8 cellular contexts compared by ENCODE assay signal in genomic region chr5:38846379-38846967, GRCh38. TPM values are rescaled to one million over a fixed set of nuclear protein-coding genes. Genes with fewer than 3 reads are reported as not detected.
DNase-seq lines count a peak whose midpoint lies in the region; ATAC-seq and TF ChIP-seq lines count a peak whose summit lies in the region.

No MANE protein-coding gene starts in this region.

- H3K27me3 ChIP-seq in foreskin keratinocyte (no peaks in the 10 kb centered on the region), rectal smooth muscle tissue (ENCODE audit: control insufficient read depth, insufficient read depth, low read length) (no peaks in the 10 kb centered on the region)

- TF ChIP-seq CTCF in WI38 (IDR thresholded peaks at IDR 0.05; ENCODE audit: low read depth, low read length) (no peak), foreskin keratinocyte (conservative IDR thresholded peaks at IDR 0.05) (no peak)

- peak; percentile 36 for DNase-seq in EL
- DNase-seq in foreskin keratinocyte = peak in 1 of 2 donors; percentile 45
- DNase-seq in NCI-H510A treated with DMSO at 0.1 percent for 48 hours (lab: John Stamatoyannopoulos, UW) = no peak
- DNase-seq in NOMO-1 treated with DMSO at 0.1 percent for 48 hours (lab: John Stamatoyannopoulos, UW; ENCODE audit: unreplicated experiment) = no peak

- no peaks in the 10 kb centered on the region for H3K36me3 ChIP-seq in rectal smooth muscle tissue (ENCODE audit: control insufficient read depth, insufficient read depth, low read length)

- H3K4me3 ChIP-seq in WI38 (ENCODE audit: low read depth, low read length) = peak overlapping the region; percentile 95
- H3K4me3 ChIP-seq in rectal smooth muscle tissue (ENCODE audit: low read length) = peak overlapping the region; percentile 72

- H3K4me1 ChIP-seq in foreskin keratinocyte (peaks cover 14% of the 10 kb centered on the region), rectal smooth muscle tissue (ENCODE audit: control insufficient read depth, insufficient read depth, low read length) (no peaks in the 10 kb centered on the region)

- peak overlapping the region; percentile 68 for H3K9ac ChIP-seq in rectal smooth muscle tissue (ENCODE audit: low read length)

- ATAC-seq in foreskin keratinocyte (peak; percentile 13), HG02870 (IDR thresholded peaks at IDR 0.05; ENCODE audit: unreplicated experiment) (no peak), GM21360 (IDR thresholded peaks at IDR 0.05; ENCODE audit: unreplicated experiment) (no peak)

- H3K27ac ChIP-seq in foreskin keratinocyte (peak overlapping the region; percentile 94), rectal smooth muscle tissue (ENCODE audit: low read depth, low read length) (peak overlapping the region; percentile 92)

RNA-seq across cellular contexts. Expression of gene OSMR, which starts 0.7 kb away (rescaled TPM):
- total RNA-seq in foreskin keratinocyte = 28.0 and 31.5 TPM in 2 replicates
- polyA plus RNA-seq in foreskin keratinocyte = 9.2 and 11.5 TPM in 2 replicates
